ENCODE assay signal across 1 cellular context in the genomic region with DNA sequence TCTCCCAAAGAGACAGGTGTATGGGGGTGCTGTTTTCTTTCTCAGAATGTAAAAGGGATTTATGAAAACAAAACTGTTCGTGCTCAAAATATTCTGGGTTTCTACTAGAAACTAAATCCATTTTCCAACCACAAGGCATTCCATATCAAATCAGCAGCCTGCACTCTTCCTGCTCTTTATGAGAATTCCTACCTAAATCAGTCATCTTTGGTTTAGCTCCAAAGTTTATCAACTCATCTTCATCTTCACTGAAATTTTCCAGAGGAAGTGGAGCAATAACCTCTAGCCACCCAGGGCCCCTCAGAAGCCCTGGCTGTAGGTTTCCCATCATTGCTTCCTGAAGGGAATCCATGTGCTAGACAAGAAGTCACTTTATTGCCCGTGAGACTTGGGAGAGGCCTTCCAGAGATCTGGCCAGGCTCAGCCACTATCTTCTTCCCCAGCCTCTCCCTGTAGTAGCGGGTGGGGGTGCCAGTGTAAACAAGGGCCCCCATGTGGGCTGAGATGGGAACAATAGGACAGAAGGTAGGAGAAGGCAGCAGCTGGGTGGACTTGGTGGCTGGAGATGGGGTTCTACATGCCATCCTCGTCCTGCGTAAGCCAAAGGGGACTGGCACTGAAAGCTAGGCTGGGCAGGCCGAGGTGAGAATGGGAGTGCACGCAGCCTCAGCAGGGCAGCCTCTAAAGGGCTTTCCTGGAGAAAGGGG.
A peak's percentile ranks its signal among the peaks of the same experiment; 100 is the strongest.
TF ChIP-seq lines count a peak whose summit lies in the region.

No MANE protein-coding gene starts in this region.

TF ChIP-seq in SK-N-SH, 30 proteins besides CTCF, POLR2A, EP300 and RAD21 (continued from another document):
- TF ChIP-seq, protein P1, sequence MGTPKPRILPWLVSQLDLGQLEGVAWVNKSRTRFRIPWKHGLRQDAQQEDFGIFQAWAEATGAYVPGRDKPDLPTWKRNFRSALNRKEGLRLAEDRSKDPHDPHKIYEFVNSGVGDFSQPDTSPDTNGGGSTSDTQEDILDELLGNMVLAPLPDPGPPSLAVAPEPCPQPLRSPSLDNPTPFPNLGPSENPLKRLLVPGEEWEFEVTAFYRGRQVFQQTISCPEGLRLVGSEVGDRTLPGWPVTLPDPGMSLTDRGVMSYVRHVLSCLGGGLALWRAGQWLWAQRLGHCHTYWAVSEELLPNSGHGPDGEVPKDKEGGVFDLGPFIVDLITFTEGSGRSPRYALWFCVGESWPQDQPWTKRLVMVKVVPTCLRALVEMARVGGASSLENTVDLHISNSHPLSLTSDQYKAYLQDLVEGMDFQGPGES (IDR thresholded peaks at IDR 0.05; ENCODE audit: low read depth, low read length): no peak
- TF ChIP-seq EZH2phosphoT487 (IDR thresholded peaks at IDR 0.05; ENCODE audit: borderline replicate concordance, low read depth) (no peak), RCOR1 (IDR thresholded peaks at IDR 0.05; ENCODE audit: low read length) (no peak), CHD2 (IDR thresholded peaks at IDR 0.05; ENCODE audit: low read length, partially characterized antibody) (no peak), POLR2AphosphoS5 (IDR thresholded peaks at IDR 0.05; ENCODE audit: low read depth, low read length) (peak; percentile 43; the same call in 1 of the 2 replicates), FOXM1 (IDR thresholded peaks at IDR 0.05; ENCODE audit: low read depth) (no peak), NRF1 (IDR thresholded peaks at IDR 0.05; ENCODE audit: low read depth, low read length) (no peak), FOXJ3 (CRISPR knock-in tag; IDR thresholded peaks at IDR 0.05) (no peak), ELF1 (IDR thresholded peaks at IDR 0.05) (peak; percentile 43; the same call in 1 of the 2 replicates), MXI1 (IDR thresholded peaks at IDR 0.05; ENCODE audit: low read depth, low read length) (no peak), GATA2 (CRISPR knock-in tag; IDR thresholded peaks at IDR 0.05) (no peak), NFIC (IDR thresholded peaks at IDR 0.05; ENCODE audit: borderline replicate concordance) (peak; percentile 71), TEAD4 (IDR thresholded peaks at IDR 0.05; ENCODE audit: borderline replicate concordance, insufficient read depth) (peak; percentile 40; the same call in 1 of the 2 replicates), RFX5 (IDR thresholded peaks at IDR 0.05; ENCODE audit: low read length) (no peak)
- TF ChIP-seq, protein P2, sequence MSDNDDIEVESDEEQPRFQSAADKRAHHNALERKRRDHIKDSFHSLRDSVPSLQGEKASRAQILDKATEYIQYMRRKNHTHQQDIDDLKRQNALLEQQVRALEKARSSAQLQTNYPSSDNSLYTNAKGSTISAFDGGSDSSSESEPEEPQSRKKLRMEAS (IDR thresholded peaks at IDR 0.05; ENCODE audit: low read depth): peak; percentile 29; the same call in 1 of the 2 replicates
- TF ChIP-seq, protein P3, sequence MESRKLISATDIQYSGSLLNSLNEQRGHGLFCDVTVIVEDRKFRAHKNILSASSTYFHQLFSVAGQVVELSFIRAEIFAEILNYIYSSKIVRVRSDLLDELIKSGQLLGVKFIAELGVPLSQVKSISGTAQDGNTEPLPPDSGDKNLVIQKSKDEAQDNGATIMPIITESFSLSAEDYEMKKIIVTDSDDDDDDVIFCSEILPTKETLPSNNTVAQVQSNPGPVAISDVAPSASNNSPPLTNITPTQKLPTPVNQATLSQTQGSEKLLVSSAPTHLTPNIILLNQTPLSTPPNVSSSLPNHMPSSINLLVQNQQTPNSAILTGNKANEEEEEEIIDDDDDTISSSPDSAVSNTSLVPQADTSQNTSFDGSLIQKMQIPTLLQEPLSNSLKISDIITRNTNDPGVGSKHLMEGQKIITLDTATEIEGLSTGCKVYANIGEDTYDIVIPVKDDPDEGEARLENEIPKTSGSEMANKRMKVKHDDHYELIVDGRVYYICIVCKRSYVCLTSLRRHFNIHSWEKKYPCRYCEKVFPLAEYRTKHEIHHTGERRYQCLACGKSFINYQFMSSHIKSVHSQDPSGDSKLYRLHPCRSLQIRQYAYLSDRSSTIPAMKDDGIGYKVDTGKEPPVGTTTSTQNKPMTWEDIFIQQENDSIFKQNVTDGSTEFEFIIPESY (IDR thresholded peaks at IDR 0.05; ENCODE audit: borderline replicate concordance, low read depth): no peak
- TF ChIP-seq, protein P4, sequence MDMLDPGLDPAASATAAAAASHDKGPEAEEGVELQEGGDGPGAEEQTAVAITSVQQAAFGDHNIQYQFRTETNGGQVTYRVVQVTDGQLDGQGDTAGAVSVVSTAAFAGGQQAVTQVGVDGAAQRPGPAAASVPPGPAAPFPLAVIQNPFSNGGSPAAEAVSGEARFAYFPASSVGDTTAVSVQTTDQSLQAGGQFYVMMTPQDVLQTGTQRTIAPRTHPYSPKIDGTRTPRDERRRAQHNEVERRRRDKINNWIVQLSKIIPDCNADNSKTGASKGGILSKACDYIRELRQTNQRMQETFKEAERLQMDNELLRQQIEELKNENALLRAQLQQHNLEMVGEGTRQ (IDR thresholded peaks at IDR 0.05; ENCODE audit: borderline replicate concordance, low read depth, low read length): no peak
- TF ChIP-seq, protein P5, sequence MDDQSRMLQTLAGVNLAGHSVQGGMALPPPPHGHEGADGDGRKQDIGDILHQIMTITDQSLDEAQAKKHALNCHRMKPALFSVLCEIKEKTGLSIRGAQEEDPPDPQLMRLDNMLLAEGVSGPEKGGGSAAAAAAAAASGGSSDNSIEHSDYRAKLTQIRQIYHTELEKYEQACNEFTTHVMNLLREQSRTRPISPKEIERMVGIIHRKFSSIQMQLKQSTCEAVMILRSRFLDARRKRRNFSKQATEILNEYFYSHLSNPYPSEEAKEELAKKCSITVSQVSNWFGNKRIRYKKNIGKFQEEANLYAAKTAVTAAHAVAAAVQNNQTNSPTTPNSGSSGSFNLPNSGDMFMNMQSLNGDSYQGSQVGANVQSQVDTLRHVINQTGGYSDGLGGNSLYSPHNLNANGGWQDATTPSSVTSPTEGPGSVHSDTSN (IDR thresholded peaks at IDR 0.05): peak; percentile 45; the same call in 1 of the 2 replicates
- TF ChIP-seq, protein P6, sequence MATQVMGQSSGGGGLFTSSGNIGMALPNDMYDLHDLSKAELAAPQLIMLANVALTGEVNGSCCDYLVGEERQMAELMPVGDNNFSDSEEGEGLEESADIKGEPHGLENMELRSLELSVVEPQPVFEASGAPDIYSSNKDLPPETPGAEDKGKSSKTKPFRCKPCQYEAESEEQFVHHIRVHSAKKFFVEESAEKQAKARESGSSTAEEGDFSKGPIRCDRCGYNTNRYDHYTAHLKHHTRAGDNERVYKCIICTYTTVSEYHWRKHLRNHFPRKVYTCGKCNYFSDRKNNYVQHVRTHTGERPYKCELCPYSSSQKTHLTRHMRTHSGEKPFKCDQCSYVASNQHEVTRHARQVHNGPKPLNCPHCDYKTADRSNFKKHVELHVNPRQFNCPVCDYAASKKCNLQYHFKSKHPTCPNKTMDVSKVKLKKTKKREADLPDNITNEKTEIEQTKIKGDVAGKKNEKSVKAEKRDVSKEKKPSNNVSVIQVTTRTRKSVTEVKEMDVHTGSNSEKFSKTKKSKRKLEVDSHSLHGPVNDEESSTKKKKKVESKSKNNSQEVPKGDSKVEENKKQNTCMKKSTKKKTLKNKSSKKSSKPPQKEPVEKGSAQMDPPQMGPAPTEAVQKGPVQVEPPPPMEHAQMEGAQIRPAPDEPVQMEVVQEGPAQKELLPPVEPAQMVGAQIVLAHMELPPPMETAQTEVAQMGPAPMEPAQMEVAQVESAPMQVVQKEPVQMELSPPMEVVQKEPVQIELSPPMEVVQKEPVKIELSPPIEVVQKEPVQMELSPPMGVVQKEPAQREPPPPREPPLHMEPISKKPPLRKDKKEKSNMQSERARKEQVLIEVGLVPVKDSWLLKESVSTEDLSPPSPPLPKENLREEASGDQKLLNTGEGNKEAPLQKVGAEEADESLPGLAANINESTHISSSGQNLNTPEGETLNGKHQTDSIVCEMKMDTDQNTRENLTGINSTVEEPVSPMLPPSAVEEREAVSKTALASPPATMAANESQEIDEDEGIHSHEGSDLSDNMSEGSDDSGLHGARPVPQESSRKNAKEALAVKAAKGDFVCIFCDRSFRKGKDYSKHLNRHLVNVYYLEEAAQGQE (IDR thresholded peaks at IDR 0.05; ENCODE audit: low read depth, low read length): no peak
